In the genomic region with DNA sequence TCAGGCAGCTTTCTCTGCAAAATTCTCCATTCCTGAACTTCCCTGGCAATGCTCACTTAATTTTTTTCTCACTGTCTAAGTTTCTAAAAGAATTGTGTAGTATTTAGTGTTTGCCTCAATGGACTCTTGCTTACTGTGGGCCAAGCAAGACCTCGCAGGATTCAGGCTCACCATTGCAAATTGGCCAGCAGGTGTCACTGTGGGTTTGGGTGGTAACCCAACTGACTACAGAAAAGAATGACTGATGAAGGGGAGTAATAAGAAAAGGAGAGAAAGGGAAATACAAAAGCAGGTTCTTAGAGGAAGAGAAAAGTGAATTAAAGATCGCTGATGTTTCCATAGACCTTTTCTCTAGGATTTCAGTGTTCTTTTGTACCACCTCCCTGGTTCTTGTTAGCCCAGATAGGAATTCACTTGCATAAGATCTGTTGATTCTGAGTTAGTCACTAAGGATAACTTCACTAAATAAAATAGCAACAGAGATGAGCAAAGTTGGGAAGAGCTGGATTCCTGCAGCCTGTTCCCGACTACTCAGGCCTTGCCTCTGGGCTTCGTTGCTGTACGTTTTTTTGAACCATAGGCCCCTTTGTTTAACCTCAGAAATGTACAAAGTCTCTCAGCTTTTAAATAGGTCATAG, we compare ENCODE assay signal across 8 cellular contexts.
A peak's percentile ranks its signal among the peaks of the same experiment; 100 is the strongest.
DNase-seq lines count a peak whose midpoint lies in the region; ATAC-seq, FAIRE-seq and TF ChIP-seq lines count a peak whose summit lies in the region.

No MANE protein-coding gene starts in this region.

- no peaks in the 10 kb centered on the region for H3K36me3 Mint-ChIP-seq in activated T-cell treated with anti-CD3 and anti-CD28 coated beads, Interleukin-2, amount 50 U/mL, for 72 hours (ENCODE audit: insufficient read depth in 2 of 2)

- no peaks in the 10 kb centered on the region for H3K9me3 Mint-ChIP-seq in activated T-cell treated with anti-CD3 and anti-CD28 coated beads, Interleukin-2, amount 50 U/mL, for 72 hours

- no peaks in the 10 kb centered on the region for H3K4me1 ChIP-seq in pancreas

- H3K27ac Mint-ChIP-seq in activated T-cell treated with anti-CD3 and anti-CD28 coated beads, Interleukin-2, amount 50 U/mL, for 72 hours, result no peak overlapping the region

- no peaks in the 10 kb centered on the region for H3K4me1 Mint-ChIP-seq in activated T-cell treated with anti-CD3 and anti-CD28 coated beads, Interleukin-2, amount 50 U/mL, for 72 hours (ENCODE audit: low read depth)

- DNase-seq in NCI-H82 (lab: John Stamatoyannopoulos, UW), result peak; percentile 77
- DNase-seq in activated T-cell treated with anti-CD3 and anti-CD28 coated beads, Interleukin-2, amount 50 U/mL, for 72 hours, result peak; percentile 62 to 63
- peak; percentile 75 for DNase-seq in glomerular endothelial cell (ENCODE audit: extremely low read depth, low read depth, low spot score)
- DNase-seq in pancreas, result peak; percentile 51 to 80 (median 64)

- intact Hi-C loops in pancreas (cut with DNase I), result loop anchor here in 2 of 3 donors (5.0 to 10.0 kb wide), 2 partner anchors 625 to 633 kb away; no protein-coding TSS in a partner anchor

- H3K27ac ChIP-seq in C4-2B, result no peak overlapping the region
- no peak overlapping the region for H3K27ac ChIP-seq in pancreas

- TF ChIP-seq CTCF in C4-2B (conservative IDR thresholded peaks at IDR 0.05) (peak; percentile 94), pancreas (IDR thresholded peaks at IDR 0.05) (peak; percentile 65 to 74 (median 70))

- FAIRE-seq in pancreas (lab: Jason Lieb, UNC), result peak; percentile 78

- peak; percentile 81 for ATAC-seq in GM18907 (IDR thresholded peaks at IDR 0.05; ENCODE audit: unreplicated experiment)
- ATAC-seq in HG03460 (IDR thresholded peaks at IDR 0.05; ENCODE audit: unreplicated experiment), result peak; percentile 84
- peak; percentile 45 to 52 for ATAC-seq in activated T-cell treated with anti-CD3 and anti-CD28 coated beads, Interleukin-2, amount 50 U/mL, for 72 hours (replicated peaks in 1 of 2)
- ATAC-seq in pancreas, result peak; percentile 79 to 93 (median 91)
- ATAC-seq in GM21367 (IDR thresholded peaks at IDR 0.05; ENCODE audit: unreplicated experiment), result no peak

- H3K4me3 Mint-ChIP-seq in activated T-cell treated with anti-CD3 and anti-CD28 coated beads, Interleukin-2, amount 50 U/mL, for 72 hours, result no peak overlapping the region

- H3K36me3 ChIP-seq in pancreas, result no peaks in the 10 kb centered on the region

- no peaks in the 10 kb centered on the region for H3K27me3 Mint-ChIP-seq in activated T-cell treated with anti-CD3 and anti-CD28 coated beads, Interleukin-2, amount 50 U/mL, for 72 hours (ENCODE audit: low read depth)

- no peaks in the 10 kb centered on the region for H3K9me3 ChIP-seq in pancreas

- no peak overlapping the region for H3K4me3 ChIP-seq in pancreas

- 30 to 34% methylated on average over 5 of the region's 5 CpGs for WGBS in pancreas, 2 donors

- H3K27me3 ChIP-seq in pancreas, result no peaks in the 10 kb centered on the region
